Comparison of ENCODE assay signal across 1 cellular context in the genomic region with DNA sequence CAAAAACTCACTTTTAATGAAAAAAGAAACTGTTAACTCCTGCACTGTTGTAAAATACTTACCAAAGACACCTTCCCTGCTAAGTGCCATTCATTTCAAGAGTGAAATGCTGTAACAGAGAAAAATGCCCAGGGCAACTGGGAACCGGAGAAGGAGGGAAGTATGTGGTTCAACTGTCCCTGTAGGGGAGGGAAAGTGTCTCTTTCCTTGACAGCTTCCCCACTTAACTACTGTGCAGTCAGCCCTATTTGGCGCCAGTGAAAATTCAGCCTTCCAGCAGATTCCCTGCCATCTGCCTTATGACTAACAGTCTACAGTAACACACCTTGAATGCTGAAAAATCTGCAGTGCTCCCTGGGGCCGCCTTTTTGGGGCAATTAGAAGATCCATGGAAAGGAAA.
TF ChIP-seq lines count a peak whose summit lies in the region.

No MANE protein-coding gene starts in this region.

TF ChIP-seq in H1, 55 proteins besides CTCF, POLR2A, EP300 and RAD21 (continued from another document):
- TF ChIP-seq ATF2 (IDR thresholded peaks at IDR 0.05; ENCODE audit: low read length) (no peak), SP4 (IDR thresholded peaks at IDR 0.05; ENCODE audit: low read length) (no peak)
